ENCODE assay signal across 12 cellular contexts in the genomic region with DNA sequence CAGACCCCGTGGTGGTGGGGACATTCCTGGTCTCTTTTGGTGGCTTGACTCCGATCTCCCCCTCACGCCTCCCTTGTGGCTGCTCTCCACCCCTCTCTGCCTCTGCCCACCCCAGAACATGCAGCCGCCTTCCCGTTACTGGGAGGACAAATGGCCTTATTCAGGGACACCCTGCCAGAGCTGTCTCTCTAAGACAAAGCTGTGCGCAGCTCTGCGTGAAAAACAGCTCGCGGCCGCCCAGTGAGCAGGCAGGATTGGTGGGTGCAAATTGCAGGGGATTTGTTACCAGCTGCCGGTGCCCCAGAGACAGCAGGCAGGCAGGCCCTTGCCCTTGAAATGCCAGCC.
DNase-seq lines count a peak whose midpoint lies in the region; ATAC-seq and TF ChIP-seq lines count a peak whose summit lies in the region.
"Had no signal": no experiment of that assay in that cellular context is flagged by ENCODE, and none has a peak within 500 bp of the region (broad histone marks: within the 10 kb centered on the region; RNA-seq: fewer than 3 reads in every experiment).

No MANE protein-coding gene starts in this region.

- no peak overlapping the region for H3K56ac ChIP-seq in IMR-90 (ENCODE audit: extremely low read depth, insufficient read depth, low read length)

- peaks cover 52 to 98% of the 10 kb centered on the region in 2 experiments for H3K79me1 ChIP-seq in IMR-90 (ENCODE audit: low read depth in 1 of 2, low read length in 2 of 2)

- peak overlapping the region; percentile 63; the same call in 1 of the 2 replicates for H2AK5ac ChIP-seq in IMR-90 (ENCODE audit: low read depth, low read length)

- TF ChIP-seq RAD21 in IMR-90 (IDR thresholded peaks at IDR 0.05; ENCODE audit: low read length): no peak

- dilution Hi-C loops in IMR-90 (cut with HindIII; ENCODE audit: low sequenced_read_pairs, unreplicated experiment): no loop called here

- no peak overlapping the region; the same call in 1 of the 2 replicates for H2BK20ac ChIP-seq in IMR-90 (ENCODE audit: low read depth, low read length)

- H3K4me1 ChIP-seq in IMR-90 (ENCODE audit: control insufficient read depth, insufficient read depth, low read length) (peaks cover 49% of the 10 kb centered on the region), esophagus (ENCODE audit: control insufficient read depth in 2 of 2, insufficient read depth in 2 of 2, low read length in 1 of 2) (peaks cover 5 to 24% of the 10 kb centered on the region in 2 donors), mucosa of stomach (ENCODE audit: control insufficient read depth, insufficient read depth, low read length) (peaks cover 22% of the 10 kb centered on the region), stomach (peaks cover 40 to 80% (median 60%) of the 10 kb centered on the region in 4 donors)

- no peak for ATAC-seq in IMR-90 (ENCODE audit: low read depth)
- ATAC-seq in GM18861 (IDR thresholded peaks at IDR 0.05; ENCODE audit: unreplicated experiment): no peak
- ATAC-seq: activated naive CD8-positive, alpha-beta T cell treated with anti-CD3 and anti-CD28 coated beads, Interleukin-2, amount 50 U/mL, for 24 hours had no signal

- H3K9ac ChIP-seq in IMR-90 (ENCODE audit: low read depth, low read length) (no peak overlapping the region), mucosa of stomach (ENCODE audit: low read length) (peak overlapping the region; percentile 23)
- H3K9ac ChIP-seq: GM23248 had no signal

- peak overlapping the region; percentile 35; the same call in 1 of the 2 replicates for H3K27ac ChIP-seq in IMR-90 (ENCODE audit: insufficient read depth, low read length)
- peak overlapping the region; percentile 13 to 74 for H3K27ac ChIP-seq in esophagus (ENCODE audit: low read depth in 2 of 2, low read length in 1 of 2)
- peak overlapping the region; percentile 32 to 89 (median 77) for H3K27ac ChIP-seq in stomach
- peak overlapping the region in 1 of 2 donors; percentile 65 for H3K27ac ChIP-seq in coronary artery
- H3K27ac ChIP-seq: GM23248 had no signal

- H4K20me1 ChIP-seq in IMR-90 (ENCODE audit: insufficient read depth, low read length): peaks cover 63% of the 10 kb centered on the region

- peaks cover 34% of the 10 kb centered on the region for H3K9me1 ChIP-seq in IMR-90 (ENCODE audit: insufficient read depth, low read length)

- no TSS peak for BruUV-seq in IMR-90 (replicated peaks; lab: Mats Ljungman, UMichigan)

- in situ Hi-C loops in IMR-90 (cut with MboI; ENCODE audit: low sequenced_read_pairs): no loop called here

- H3K4ac ChIP-seq in IMR-90 (ENCODE audit: low read depth, low read length): no peak overlapping the region

- H4K5ac ChIP-seq in IMR-90 (ENCODE audit: low read depth, low read length): no peak overlapping the region

- H3K36me3 ChIP-seq in IMR-90 (ENCODE audit: control insufficient read depth, insufficient read depth, low read length): peaks cover 46% of the 10 kb centered on the region
- H3K36me3 ChIP-seq in esophagus (ENCODE audit: control insufficient read depth in 2 of 2, insufficient read depth in 2 of 2, low read length in 1 of 2): peaks cover 7 to 49% of the 10 kb centered on the region in 2 donors
- peaks cover 9% of the 10 kb centered on the region for H3K36me3 ChIP-seq in mucosa of stomach (ENCODE audit: control insufficient read depth, insufficient read depth, low read length)
- peaks cover 16 to 87% (median 52%) of the 10 kb centered on the region in 4 donors for H3K36me3 ChIP-seq in stomach

- H2AFZ ChIP-seq in IMR-90 (replicated peaks; ENCODE audit: low read length, poor library complexity): no peak overlapping the region
- H2AFZ ChIP-seq: GM23248 had no signal

- peak overlapping the region; percentile 89 for H2AK9ac ChIP-seq in IMR-90 (replicated peaks; ENCODE audit: low read depth, low read length, poor library complexity)

- H4K8ac ChIP-seq in IMR-90 (ENCODE audit: low read depth in 2 of 2, low read length in 2 of 2): no peak overlapping the region

- H3K4me3 ChIP-seq in IMR-90 (ENCODE audit: insufficient read depth, low read depth, low read length) (no peak overlapping the region), esophagus (ENCODE audit: low read depth in 1 of 2, low read length in 2 of 2) (no peak overlapping the region), mucosa of stomach (ENCODE audit: low read length) (no peak overlapping the region), stomach (no peak overlapping the region), coronary artery (no peak overlapping the region)
- H3K4me3 ChIP-seq: GM23248 had no signal

- TF ChIP-seq POLR2A in IMR-90 (IDR thresholded peaks at IDR 0.05; ENCODE audit: low read depth, low read length) (no peak), stomach (IDR thresholded peaks at IDR 0.05) (no peak)

- no peak overlapping the region for H2BK120ac ChIP-seq in IMR-90 (ENCODE audit: low read depth, low read length)

- H3K18ac ChIP-seq in IMR-90 (ENCODE audit: low read depth, low read length): no peak overlapping the region

- CTCF ChIA-PET in IMR-90 (lab: Yijun Ruan, JAX): no interaction called here

- H2BK5ac ChIP-seq in IMR-90 (ENCODE audit: low read depth, low read length, poor library complexity, severe bottlenecking): no peak overlapping the region

- no peaks in the 10 kb centered on the region for H3K27me3 ChIP-seq in IMR-90 (ENCODE audit: control insufficient read depth, insufficient read depth, low read length)
- no peaks in the 10 kb centered on the region for H3K27me3 ChIP-seq in esophagus (ENCODE audit: control insufficient read depth in 1 of 2, insufficient read depth in 2 of 2, low read length in 2 of 2)
- no peaks in the 10 kb centered on the region for H3K27me3 ChIP-seq in mucosa of stomach (ENCODE audit: control insufficient read depth, insufficient read depth, low read length)
- no peaks in the 10 kb centered on the region for H3K27me3 ChIP-seq in stomach

- H3K14ac ChIP-seq in IMR-90 (replicated peaks; ENCODE audit: low read depth, low read length): no peak overlapping the region

- no peaks in the 10 kb centered on the region for H3K9me3 ChIP-seq in IMR-90 (ENCODE audit: control insufficient read depth, insufficient read depth, low read length)
- H3K9me3 ChIP-seq in esophagus (ENCODE audit: control insufficient read depth in 2 of 2, insufficient read depth in 1 of 2, low read depth in 1 of 2, low read length in 1 of 2): no peaks in the 10 kb centered on the region
- no peaks in the 10 kb centered on the region for H3K9me3 ChIP-seq in mucosa of stomach (ENCODE audit: control insufficient read depth, low read length)
- no peaks in the 10 kb centered on the region for H3K9me3 ChIP-seq in stomach

- intact Hi-C loops in IMR-90 (cut with micrococcal nuclease) (no loop called here), stomach (cut with DNase I; ENCODE audit: low total_unique reads) (no loop called here)

- H2BK15ac ChIP-seq in IMR-90 (ENCODE audit: low read depth, low read length): no peak overlapping the region

- no peak overlapping the region for H4K91ac ChIP-seq in IMR-90 (ENCODE audit: insufficient read depth, low read depth, low read length)

- DNase-seq in IMR-90 (no peak), stomach (no peak), amniotic stem cell (lab: John Stamatoyannopoulos, UW) (no peak), coronary artery (ENCODE audit: low spot score) (no peak), GF-D8 (lab: John Stamatoyannopoulos, UW) (no peak)
- DNase-seq: activated naive CD8-positive, alpha-beta T cell treated with anti-CD3 and anti-CD28 coated beads, Interleukin-2, amount 50 U/mL, for 24 hours; CD4-positive, CD25-positive, alpha-beta regulatory T cell; GM23248; NCI-H2081 treated with DMSO at 0.1 percent for 48 hours had no signal

- H3K23ac ChIP-seq in IMR-90 (ENCODE audit: low read depth, low read length): no peak overlapping the region

- H3K4me2 ChIP-seq in IMR-90 (ENCODE audit: low read depth, low read length): no peak overlapping the region

- TF ChIP-seq EP300 in stomach (IDR thresholded peaks at IDR 0.05): no peak

- POLR2A ChIA-PET in IMR-90 (lab: Charles Lee; ENCODE audit: unreplicated experiment): no interaction called here

- WGBS in IMR-90 (ENCODE audit: extremely low coverage in 2 of 2, insufficient read length in 1 of 2), 2 experiments: 50% methylated on average over 2 of the region's 11 CpGs; no CpG with 5 or more reads in 1 of the 2 experiments
- WGBS in esophagus, 2 donors: 63 to 80% methylated on average over 11 of the region's 11 CpGs
- 65 to 84% (median 79%) methylated on average over 11 of the region's 11 CpGs for WGBS in stomach, 5 donors

- TF ChIP-seq CTCF in IMR-90 (conservative IDR thresholded peaks at IDR 0.05; ENCODE audit: low read depth, low read length) (no peak), stomach (IDR thresholded peaks at IDR 0.05) (no peak), coronary artery (IDR thresholded peaks at IDR 0.05) (no peak)

TF ChIP-seq in IMR-90, 13 proteins besides CTCF, POLR2A, EP300 and RAD21:
- TF ChIP-seq NFE2L2 (IDR thresholded peaks at IDR 0.05; ENCODE audit: low read depth, low read length): no peak
